Comparison of ENCODE assay signal across 1 cellular context in the genomic region with DNA sequence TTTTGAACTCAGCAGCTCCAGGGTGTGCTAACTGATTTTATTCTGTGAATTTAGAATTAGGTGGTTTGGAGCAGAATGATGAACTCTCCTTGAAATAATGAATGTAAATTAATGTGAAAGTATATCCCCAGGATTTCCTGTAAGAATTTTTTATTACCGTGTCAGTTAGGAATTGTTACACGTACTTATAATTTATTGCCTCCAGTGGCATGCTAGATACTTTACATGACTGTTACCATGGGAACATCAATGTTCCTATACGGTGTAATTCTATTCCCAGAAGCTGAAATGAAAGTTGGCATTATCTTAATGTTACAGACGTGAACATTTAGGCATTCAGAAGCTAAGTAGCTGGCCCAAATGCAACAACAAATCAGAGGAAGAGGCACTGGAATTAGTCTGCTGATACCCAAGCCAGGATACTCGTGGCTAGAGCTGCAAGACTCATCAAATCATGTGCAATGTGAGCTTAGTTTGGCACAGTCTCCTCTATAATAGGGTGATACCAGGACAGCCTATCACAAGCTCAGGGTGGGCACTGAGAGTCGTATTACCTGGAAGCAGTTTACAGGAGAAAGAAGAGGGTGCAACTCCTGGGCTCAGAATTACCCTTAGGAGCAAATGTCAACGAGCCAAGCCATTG.
A peak's percentile ranks its signal among the peaks of the same experiment; 100 is the strongest.
TF ChIP-seq lines count a peak whose summit lies in the region.

No MANE protein-coding gene starts in this region.

TF ChIP-seq in K562, 482 proteins besides CTCF, POLR2A, EP300 and RAD21 (continued from another document):
- TF ChIP-seq, protein P1, sequence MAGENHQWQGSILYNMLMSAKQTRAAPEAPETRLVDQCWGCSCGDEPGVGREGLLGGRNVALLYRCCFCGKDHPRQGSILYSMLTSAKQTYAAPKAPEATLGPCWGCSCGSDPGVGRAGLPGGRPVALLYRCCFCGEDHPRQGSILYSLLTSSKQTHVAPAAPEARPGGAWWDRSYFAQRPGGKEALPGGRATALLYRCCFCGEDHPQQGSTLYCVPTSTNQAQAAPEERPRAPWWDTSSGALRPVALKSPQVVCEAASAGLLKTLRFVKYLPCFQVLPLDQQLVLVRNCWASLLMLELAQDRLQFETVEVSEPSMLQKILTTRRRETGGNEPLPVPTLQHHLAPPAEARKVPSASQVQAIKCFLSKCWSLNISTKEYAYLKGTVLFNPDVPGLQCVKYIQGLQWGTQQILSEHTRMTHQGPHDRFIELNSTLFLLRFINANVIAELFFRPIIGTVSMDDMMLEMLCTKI (IDR thresholded peaks at IDR 0.05; ENCODE audit: partially characterized antibody) = no peak
- peak; percentile 88 for TF ChIP-seq RFX1 (IDR thresholded peaks at IDR 0.05)
- TF ChIP-seq, protein P2, sequence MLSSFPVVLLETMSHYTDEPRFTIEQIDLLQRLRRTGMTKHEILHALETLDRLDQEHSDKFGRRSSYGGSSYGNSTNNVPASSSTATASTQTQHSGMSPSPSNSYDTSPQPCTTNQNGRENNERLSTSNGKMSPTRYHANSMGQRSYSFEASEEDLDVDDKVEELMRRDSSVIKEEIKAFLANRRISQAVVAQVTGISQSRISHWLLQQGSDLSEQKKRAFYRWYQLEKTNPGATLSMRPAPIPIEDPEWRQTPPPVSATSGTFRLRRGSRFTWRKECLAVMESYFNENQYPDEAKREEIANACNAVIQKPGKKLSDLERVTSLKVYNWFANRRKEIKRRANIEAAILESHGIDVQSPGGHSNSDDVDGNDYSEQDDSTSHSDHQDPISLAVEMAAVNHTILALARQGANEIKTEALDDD (IDR thresholded peaks at IDR 0.05) = no peak
- TF ChIP-seq, protein P3, sequence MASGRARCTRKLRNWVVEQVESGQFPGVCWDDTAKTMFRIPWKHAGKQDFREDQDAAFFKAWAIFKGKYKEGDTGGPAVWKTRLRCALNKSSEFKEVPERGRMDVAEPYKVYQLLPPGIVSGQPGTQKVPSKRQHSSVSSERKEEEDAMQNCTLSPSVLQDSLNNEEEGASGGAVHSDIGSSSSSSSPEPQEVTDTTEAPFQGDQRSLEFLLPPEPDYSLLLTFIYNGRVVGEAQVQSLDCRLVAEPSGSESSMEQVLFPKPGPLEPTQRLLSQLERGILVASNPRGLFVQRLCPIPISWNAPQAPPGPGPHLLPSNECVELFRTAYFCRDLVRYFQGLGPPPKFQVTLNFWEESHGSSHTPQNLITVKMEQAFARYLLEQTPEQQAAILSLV (tag; IDR thresholded peaks at IDR 0.05) = 0 out of 2 replicates have a peak, but pooled peaks have one; percentile 46
- no peak for TF ChIP-seq ZNF121 (CRISPR knock-in tag; conservative IDR thresholded peaks at IDR 0.05)
- TF ChIP-seq, protein P4, sequence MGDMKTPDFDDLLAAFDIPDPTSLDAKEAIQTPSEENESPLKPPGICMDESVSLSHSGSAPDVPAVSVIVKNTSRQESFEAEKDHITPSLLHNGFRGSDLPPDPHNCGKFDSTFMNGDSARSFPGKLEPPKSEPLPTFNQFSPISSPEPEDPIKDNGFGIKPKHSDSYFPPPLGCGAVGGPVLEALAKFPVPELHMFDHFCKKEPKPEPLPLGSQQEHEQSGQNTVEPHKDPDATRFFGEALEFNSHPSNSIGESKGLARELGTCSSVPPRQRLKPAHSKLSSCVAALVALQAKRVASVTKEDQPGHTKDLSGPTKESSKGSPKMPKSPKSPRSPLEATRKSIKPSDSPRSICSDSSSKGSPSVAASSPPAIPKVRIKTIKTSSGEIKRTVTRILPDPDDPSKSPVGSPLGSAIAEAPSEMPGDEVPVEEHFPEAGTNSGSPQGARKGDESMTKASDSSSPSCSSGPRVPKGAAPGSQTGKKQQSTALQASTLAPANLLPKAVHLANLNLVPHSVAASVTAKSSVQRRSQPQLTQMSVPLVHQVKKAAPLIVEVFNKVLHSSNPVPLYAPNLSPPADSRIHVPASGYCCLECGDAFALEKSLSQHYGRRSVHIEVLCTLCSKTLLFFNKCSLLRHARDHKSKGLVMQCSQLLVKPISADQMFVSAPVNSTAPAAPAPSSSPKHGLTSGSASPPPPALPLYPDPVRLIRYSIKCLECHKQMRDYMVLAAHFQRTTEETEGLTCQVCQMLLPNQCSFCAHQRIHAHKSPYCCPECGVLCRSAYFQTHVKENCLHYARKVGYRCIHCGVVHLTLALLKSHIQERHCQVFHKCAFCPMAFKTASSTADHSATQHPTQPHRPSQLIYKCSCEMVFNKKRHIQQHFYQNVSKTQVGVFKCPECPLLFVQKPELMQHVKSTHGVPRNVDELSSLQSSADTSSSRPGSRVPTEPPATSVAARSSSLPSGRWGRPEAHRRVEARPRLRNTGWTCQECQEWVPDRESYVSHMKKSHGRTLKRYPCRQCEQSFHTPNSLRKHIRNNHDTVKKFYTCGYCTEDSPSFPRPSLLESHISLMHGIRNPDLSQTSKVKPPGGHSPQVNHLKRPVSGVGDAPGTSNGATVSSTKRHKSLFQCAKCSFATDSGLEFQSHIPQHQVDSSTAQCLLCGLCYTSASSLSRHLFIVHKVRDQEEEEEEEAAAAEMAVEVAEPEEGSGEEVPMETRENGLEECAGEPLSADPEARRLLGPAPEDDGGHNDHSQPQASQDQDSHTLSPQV (IDR thresholded peaks at IDR 0.05) = 0 out of 2 replicates have a peak, but pooled peaks have one; percentile 40
- no peak for TF ChIP-seq BRCA1 (IDR thresholded peaks at IDR 0.05)
- no peak for TF ChIP-seq BRCA1 (CRISPR knock-in tag; IDR thresholded peaks at IDR 0.05)
- TF ChIP-seq, protein P5, sequence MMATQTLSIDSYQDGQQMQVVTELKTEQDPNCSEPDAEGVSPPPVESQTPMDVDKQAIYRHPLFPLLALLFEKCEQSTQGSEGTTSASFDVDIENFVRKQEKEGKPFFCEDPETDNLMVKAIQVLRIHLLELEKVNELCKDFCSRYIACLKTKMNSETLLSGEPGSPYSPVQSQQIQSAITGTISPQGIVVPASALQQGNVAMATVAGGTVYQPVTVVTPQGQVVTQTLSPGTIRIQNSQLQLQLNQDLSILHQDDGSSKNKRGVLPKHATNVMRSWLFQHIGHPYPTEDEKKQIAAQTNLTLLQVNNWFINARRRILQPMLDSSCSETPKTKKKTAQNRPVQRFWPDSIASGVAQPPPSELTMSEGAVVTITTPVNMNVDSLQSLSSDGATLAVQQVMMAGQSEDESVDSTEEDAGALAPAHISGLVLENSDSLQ (IDR thresholded peaks at IDR 0.05) = peak; percentile 27
- TF ChIP-seq FOXM1 (IDR thresholded peaks at IDR 0.05; ENCODE audit: low read depth) = no peak
- no peak for TF ChIP-seq FOXM1 (CRISPR knock-in tag; IDR thresholded peaks at IDR 0.05; ENCODE audit: low read depth)
- TF ChIP-seq PRPF4 (IDR thresholded peaks at IDR 0.05; ENCODE audit: insufficient read depth, low read depth, low read length, poor library complexity, severe bottlenecking) = no peak
